29 cellular contexts compared by ENCODE assay signal in the genomic region with DNA sequence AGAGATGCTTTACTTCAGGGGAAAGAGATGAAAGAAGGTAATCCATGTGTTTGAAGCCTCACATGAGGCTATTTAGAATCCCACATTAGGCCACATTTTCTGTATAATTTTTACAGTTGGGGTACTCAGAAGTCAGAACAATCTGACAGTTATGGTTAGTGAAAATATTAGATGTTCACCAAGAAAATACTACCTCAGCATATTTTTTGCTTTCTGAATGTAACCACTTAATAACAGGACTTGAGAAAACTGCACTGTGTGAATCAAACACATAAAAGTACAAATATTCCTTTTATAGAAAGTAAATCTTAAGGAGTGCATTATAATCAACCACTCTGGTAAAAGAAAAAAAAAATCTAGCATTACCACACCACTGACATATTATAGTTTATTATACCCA.
"Had no signal": no experiment of that assay in that cellular context is flagged by ENCODE, and none has a peak within 500 bp of the region (broad histone marks: within the 10 kb centered on the region; RNA-seq: fewer than 3 reads in every experiment).

No MANE protein-coding gene starts in this region.

- H3K36me3 ChIP-seq: stomach, suprapubic skin, thoracic aorta, thyroid gland, tibial artery, tibial nerve, upper lobe of left lung, upper lobe of right lung, uterus, vagina had no signal

- H3K27me3 ChIP-seq: stomach, suprapubic skin, testis, thyroid gland, tibial artery, tibial nerve, transverse colon, upper lobe of left lung, upper lobe of right lung, uterus, vagina had no signal

- H3K9me3 Mint-ChIP-seq: stimulated activated naive CD8-positive, alpha-beta T cell treated with anti-CD3 and anti-CD28 coated beads, Interleukin-15, Interleukin-2, amounts not matched to agents 100 ng/mL and 50 ng/mL, for 24 hours; type B pancreatic cell had no signal

- ATAC-seq: stimulated activated effector memory CD8-positive, alpha-beta T cell treated with anti-CD3 and anti-CD28 coated beads, Interleukin-12 subunit alpha, Interleukin-12 subunit beta, amount 100 ng/mL, for 72 hours; stimulated activated memory B cell treated with anti-CD40 and anti-IgM and Interleukin-4, amounts not matched to agents 10 μg/mL and 1 μg/mL and 100 μg/mL, for 72 hours; stimulated activated naive B cell treated with anti-CD40 and anti-IgM and Interleukin-4, amounts not matched to agents 10 μg/mL and 1 μg/mL and 100 μg/mL, for 72 hours; stimulated activated naive CD8-positive, alpha-beta T cell treated with anti-CD3 and anti-CD28 coated beads, Interleukin-15, amount 100 ng/mL, for 72 hours; stimulated activated naive CD8-positive, alpha-beta T cell treated with anti-CD3 and anti-CD28 coated beads, Interleukin-15, Interleukin-2, amounts not matched to agents 100 U/mL and 50 U/mL, for 24 hours; upper lobe of right lung had no signal

- DNase-seq: stimulated activated CD4-positive, alpha-beta T cell treated with anti-CD3 and anti-CD28 coated beads, Interleukin-2, amount 100 ng/mL, for 48 hours; stimulated activated CD4-positive, alpha-beta T cell treated with anti-CD3 and anti-CD28 coated beads, Interleukin-4, amount 100 ng/mL, for 1 hour; stimulated activated CD4-positive, alpha-beta T cell treated with anti-CD3 and anti-CD28 coated beads, Interleukin-4, amount 100 ng/mL, for 24 hours; stimulated activated CD4-positive, alpha-beta T cell treated with anti-CD3 and anti-CD28 coated beads, Interleukin-4, amount 100 ng/mL, for 4 hours; stimulated activated CD8-positive, alpha-beta memory T cell treated with anti-CD3 and anti-CD28 coated beads, Interleukin-4, amount 100 ng/mL, for 48 hours; stimulated activated naive B cell treated with anti-CD40 and anti-IgM and Interleukin-4, amounts not matched to agents 10 μg/mL and 1 μg/mL and 100 μg/mL, for 72 hours; stimulated activated naive CD4-positive, alpha-beta T cell; stimulated activated naive CD4-positive, alpha-beta T cell treated with Interleukin-2 at 50 U/mL for 16 hours; stimulated activated naive CD8-positive, alpha-beta T cell treated with anti-CD3 and anti-CD28 coated beads, Interleukin-15, amount 100 ng/mL, for 72 hours; stimulated activated naive CD8-positive, alpha-beta T cell treated with anti-CD3 and anti-CD28 coated beads, Interleukin-15, Interleukin-2, amounts not matched to agents 100 U/mL and 50 U/mL, for 24 hours; stomach; substantia nigra; testis; thyroid gland; tibial artery; transverse colon; trophoblast cell; upper lobe of left lung; upper lobe of right lung; uterus had no signal

- H3K4me1 Mint-ChIP-seq: stimulated activated effector memory CD8-positive, alpha-beta T cell treated with anti-CD3 and anti-CD28 coated beads, Interleukin-12 subunit alpha, Interleukin-12 subunit beta, amount 100 ng/mL, for 72 hours; stimulated activated memory B cell treated with anti-CD40 and anti-IgM and Interleukin-4, amounts not matched to agents 10 μg/mL and 1 μg/mL and 100 μg/mL, for 72 hours; stimulated activated naive B cell treated with anti-CD40 and anti-IgM and Interleukin-4, amounts not matched to agents 10 μg/mL and 1 μg/mL and 100 μg/mL, for 72 hours; stimulated activated naive CD8-positive, alpha-beta T cell treated with anti-CD3 and anti-CD28 coated beads, Interleukin-15, amount 100 ng/mL, for 72 hours had no signal

- H3K27ac Mint-ChIP-seq: stimulated activated effector memory CD8-positive, alpha-beta T cell treated with anti-CD3 and anti-CD28 coated beads, Interleukin-12 subunit alpha, Interleukin-12 subunit beta, amount 100 ng/mL, for 72 hours; stimulated activated memory B cell treated with anti-CD40 and anti-IgM and Interleukin-4, amounts not matched to agents 10 μg/mL and 1 μg/mL and 100 μg/mL, for 72 hours; stimulated activated naive B cell treated with anti-CD40 and anti-IgM and Interleukin-4, amounts not matched to agents 10 μg/mL and 1 μg/mL and 100 μg/mL, for 72 hours; stimulated activated naive CD8-positive, alpha-beta T cell treated with anti-CD3 and anti-CD28 coated beads, Interleukin-15, amount 100 ng/mL, for 72 hours; stimulated activated naive CD8-positive, alpha-beta T cell treated with anti-CD3 and anti-CD28 coated beads, Interleukin-15, Interleukin-2, amounts not matched to agents 100 ng/mL and 50 ng/mL, for 24 hours; type B pancreatic cell had no signal

- H3K4me3 ChIP-seq: stomach, suprapubic skin, testis, thoracic aorta, thyroid gland, tibial artery, tibial nerve, transverse colon, upper lobe of left lung, upper lobe of right lung, uterus, vagina had no signal

- H3K36me3 Mint-ChIP-seq: stimulated activated effector memory CD8-positive, alpha-beta T cell treated with anti-CD3 and anti-CD28 coated beads, Interleukin-12 subunit alpha, Interleukin-12 subunit beta, amount 100 ng/mL, for 72 hours; stimulated activated memory B cell treated with anti-CD40 and anti-IgM and Interleukin-4, amounts not matched to agents 10 μg/mL and 1 μg/mL and 100 μg/mL, for 72 hours; stimulated activated naive B cell treated with anti-CD40 and anti-IgM and Interleukin-4, amounts not matched to agents 10 μg/mL and 1 μg/mL and 100 μg/mL, for 72 hours; type B pancreatic cell had no signal

- H3K4me1 ChIP-seq: stomach, suprapubic skin, testis, thyroid gland, tibial artery, tibial nerve, transverse colon, upper lobe of left lung, upper lobe of right lung, uterus, vagina had no signal

- FAIRE-seq: urothelium cell line had no signal

- H3K27me3 Mint-ChIP-seq: stimulated activated memory B cell treated with anti-CD40 and anti-IgM and Interleukin-4, amounts not matched to agents 10 μg/mL and 1 μg/mL and 100 μg/mL, for 72 hours; stimulated activated naive B cell treated with anti-CD40 and anti-IgM and Interleukin-4, amounts not matched to agents 10 μg/mL and 1 μg/mL and 100 μg/mL, for 72 hours; stimulated activated naive CD8-positive, alpha-beta T cell treated with anti-CD3 and anti-CD28 coated beads, Interleukin-15, amount 100 ng/mL, for 72 hours; stimulated activated naive CD8-positive, alpha-beta T cell treated with anti-CD3 and anti-CD28 coated beads, Interleukin-15, Interleukin-2, amounts not matched to agents 100 ng/mL and 50 ng/mL, for 24 hours; type B pancreatic cell had no signal

- H3K27ac ChIP-seq: stomach, suprapubic skin, testis, thoracic aorta, thyroid gland, tibial artery, tibial nerve, transverse colon, upper lobe of left lung, upper lobe of right lung, uterus, vagina had no signal

- H3K9me3 ChIP-seq: stomach, suprapubic skin, testis, thoracic aorta, thyroid gland, tibial artery, tibial nerve, transverse colon, upper lobe of left lung, upper lobe of right lung, uterus, vagina had no signal

- H3K4me3 Mint-ChIP-seq: stimulated activated effector memory CD8-positive, alpha-beta T cell treated with anti-CD3 and anti-CD28 coated beads, Interleukin-12 subunit alpha, Interleukin-12 subunit beta, amount 100 ng/mL, for 72 hours; stimulated activated memory B cell treated with anti-CD40 and anti-IgM and Interleukin-4, amounts not matched to agents 10 μg/mL and 1 μg/mL and 100 μg/mL, for 72 hours; stimulated activated naive B cell treated with anti-CD40 and anti-IgM and Interleukin-4, amounts not matched to agents 10 μg/mL and 1 μg/mL and 100 μg/mL, for 72 hours; stimulated activated naive CD8-positive, alpha-beta T cell treated with anti-CD3 and anti-CD28 coated beads, Interleukin-15, amount 100 ng/mL, for 72 hours; stimulated activated naive CD8-positive, alpha-beta T cell treated with anti-CD3 and anti-CD28 coated beads, Interleukin-15, Interleukin-2, amounts not matched to agents 100 ng/mL and 50 ng/mL, for 24 hours; type B pancreatic cell had no signal
